ENCODE assay signal across 1 cellular context in genomic region chr2:46548521-46549144, GRCh38.
TF ChIP-seq lines count a peak whose summit lies in the region.

No MANE protein-coding gene starts in this region.

TF ChIP-seq in WTC11, 78 proteins besides CTCF, POLR2A, EP300 and RAD21 (continued from another document):
- TF ChIP-seq STAT6 (CRISPR knock-in tag; conservative IDR thresholded peaks at IDR 0.05; ENCODE audit: low read depth): no peak
- TF ChIP-seq ATF6 (CRISPR knock-in tag; IDR thresholded peaks at IDR 0.05): no peak
- no peak for TF ChIP-seq MLX (CRISPR knock-in tag; IDR thresholded peaks at IDR 0.05)
- no peak for TF ChIP-seq FOXK1 (CRISPR knock-in tag; IDR thresholded peaks at IDR 0.05)
- TF ChIP-seq ZNF512 (CRISPR knock-in tag; IDR thresholded peaks at IDR 0.05; ENCODE audit: borderline replicate concordance): no peak
- TF ChIP-seq JUN (CRISPR knock-in tag; IDR thresholded peaks at IDR 0.05): no peak
